Comparison of ENCODE assay signal across 7 cellular contexts in the genomic region with DNA sequence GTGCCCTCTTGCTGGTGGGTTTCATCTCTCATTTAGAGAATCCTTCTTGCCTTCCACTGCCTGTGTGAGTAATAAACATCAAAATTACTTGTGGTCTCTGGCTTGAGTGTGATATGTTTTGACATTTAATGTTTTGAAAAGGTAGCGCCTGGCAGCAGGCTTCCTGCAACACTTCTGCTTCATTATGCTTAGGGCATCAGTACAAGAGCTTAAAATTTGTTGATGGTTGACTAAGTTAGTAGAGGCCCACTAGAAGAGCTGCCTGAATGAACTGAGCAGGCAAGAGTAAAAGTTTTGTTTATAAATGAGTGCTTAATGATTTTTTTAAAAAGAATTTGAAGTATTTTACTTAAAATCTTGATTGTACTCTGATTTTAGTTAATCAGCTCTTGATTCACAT. TPM values are rescaled to one million over a fixed set of nuclear protein-coding genes. Genes with fewer than 3 reads are reported as not detected.
"Had no signal": no experiment of that assay in that cellular context is flagged by ENCODE, and none has a peak within 500 bp of the region (broad histone marks: within the 10 kb centered on the region; RNA-seq: fewer than 3 reads in every experiment).

No MANE protein-coding gene starts in this region.

- H3K27ac ChIP-seq: HL-60 had no signal

- H3K4me3 ChIP-seq: K562 had no signal

- DNase-seq: KBM-7 had no signal

- ATAC-seq: HepG2, K562 had no signal

RNA-seq across cellular contexts. Expression of a gene that starts 6.5 kb away (rescaled TPM):
- total RNA-seq: HepG2, HT-29, HT1080, K562 had no signal
- polyA plus RNA-seq: HepG2, IgD-negative memory B cell had no signal
